ENCODE assay signal across 1 cellular context in the genomic region with DNA sequence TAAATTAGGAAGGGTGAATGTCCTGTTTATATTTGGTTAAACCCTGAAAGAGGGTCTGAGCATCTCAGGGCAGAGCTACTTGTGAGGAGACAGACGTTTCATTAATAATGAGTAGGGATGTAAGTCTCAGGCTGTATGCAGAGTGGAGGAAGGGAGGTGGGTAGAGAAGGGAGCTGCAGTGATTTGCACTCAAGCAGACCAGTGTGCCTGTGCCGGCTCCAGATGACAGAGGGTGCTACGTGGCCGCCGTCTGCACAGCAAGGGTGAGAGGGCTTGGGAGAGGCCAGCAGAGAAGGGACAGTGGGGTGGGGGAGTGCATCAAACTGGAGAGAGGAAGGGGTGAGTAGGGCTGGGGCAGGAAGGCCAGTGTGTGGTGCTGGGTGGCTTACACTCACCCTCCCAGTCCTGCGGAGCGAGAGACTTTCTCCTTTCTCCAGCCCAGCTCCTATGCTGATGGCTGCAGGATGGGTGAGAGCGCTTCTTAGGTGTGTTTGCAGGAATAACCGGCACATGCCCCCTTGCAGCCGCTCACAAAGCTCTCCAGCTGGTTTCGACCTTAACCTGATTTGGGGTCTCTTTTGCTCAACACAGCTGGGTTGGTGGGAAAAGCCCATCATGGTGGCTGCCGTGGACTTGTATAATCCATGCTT.
TF ChIP-seq lines count a peak whose summit lies in the region.

No MANE protein-coding gene starts in this region.

TF ChIP-seq in GM23338, 12 proteins besides CTCF, POLR2A, EP300 and RAD21 (continued from another document):
- TF ChIP-seq, protein P1, sequence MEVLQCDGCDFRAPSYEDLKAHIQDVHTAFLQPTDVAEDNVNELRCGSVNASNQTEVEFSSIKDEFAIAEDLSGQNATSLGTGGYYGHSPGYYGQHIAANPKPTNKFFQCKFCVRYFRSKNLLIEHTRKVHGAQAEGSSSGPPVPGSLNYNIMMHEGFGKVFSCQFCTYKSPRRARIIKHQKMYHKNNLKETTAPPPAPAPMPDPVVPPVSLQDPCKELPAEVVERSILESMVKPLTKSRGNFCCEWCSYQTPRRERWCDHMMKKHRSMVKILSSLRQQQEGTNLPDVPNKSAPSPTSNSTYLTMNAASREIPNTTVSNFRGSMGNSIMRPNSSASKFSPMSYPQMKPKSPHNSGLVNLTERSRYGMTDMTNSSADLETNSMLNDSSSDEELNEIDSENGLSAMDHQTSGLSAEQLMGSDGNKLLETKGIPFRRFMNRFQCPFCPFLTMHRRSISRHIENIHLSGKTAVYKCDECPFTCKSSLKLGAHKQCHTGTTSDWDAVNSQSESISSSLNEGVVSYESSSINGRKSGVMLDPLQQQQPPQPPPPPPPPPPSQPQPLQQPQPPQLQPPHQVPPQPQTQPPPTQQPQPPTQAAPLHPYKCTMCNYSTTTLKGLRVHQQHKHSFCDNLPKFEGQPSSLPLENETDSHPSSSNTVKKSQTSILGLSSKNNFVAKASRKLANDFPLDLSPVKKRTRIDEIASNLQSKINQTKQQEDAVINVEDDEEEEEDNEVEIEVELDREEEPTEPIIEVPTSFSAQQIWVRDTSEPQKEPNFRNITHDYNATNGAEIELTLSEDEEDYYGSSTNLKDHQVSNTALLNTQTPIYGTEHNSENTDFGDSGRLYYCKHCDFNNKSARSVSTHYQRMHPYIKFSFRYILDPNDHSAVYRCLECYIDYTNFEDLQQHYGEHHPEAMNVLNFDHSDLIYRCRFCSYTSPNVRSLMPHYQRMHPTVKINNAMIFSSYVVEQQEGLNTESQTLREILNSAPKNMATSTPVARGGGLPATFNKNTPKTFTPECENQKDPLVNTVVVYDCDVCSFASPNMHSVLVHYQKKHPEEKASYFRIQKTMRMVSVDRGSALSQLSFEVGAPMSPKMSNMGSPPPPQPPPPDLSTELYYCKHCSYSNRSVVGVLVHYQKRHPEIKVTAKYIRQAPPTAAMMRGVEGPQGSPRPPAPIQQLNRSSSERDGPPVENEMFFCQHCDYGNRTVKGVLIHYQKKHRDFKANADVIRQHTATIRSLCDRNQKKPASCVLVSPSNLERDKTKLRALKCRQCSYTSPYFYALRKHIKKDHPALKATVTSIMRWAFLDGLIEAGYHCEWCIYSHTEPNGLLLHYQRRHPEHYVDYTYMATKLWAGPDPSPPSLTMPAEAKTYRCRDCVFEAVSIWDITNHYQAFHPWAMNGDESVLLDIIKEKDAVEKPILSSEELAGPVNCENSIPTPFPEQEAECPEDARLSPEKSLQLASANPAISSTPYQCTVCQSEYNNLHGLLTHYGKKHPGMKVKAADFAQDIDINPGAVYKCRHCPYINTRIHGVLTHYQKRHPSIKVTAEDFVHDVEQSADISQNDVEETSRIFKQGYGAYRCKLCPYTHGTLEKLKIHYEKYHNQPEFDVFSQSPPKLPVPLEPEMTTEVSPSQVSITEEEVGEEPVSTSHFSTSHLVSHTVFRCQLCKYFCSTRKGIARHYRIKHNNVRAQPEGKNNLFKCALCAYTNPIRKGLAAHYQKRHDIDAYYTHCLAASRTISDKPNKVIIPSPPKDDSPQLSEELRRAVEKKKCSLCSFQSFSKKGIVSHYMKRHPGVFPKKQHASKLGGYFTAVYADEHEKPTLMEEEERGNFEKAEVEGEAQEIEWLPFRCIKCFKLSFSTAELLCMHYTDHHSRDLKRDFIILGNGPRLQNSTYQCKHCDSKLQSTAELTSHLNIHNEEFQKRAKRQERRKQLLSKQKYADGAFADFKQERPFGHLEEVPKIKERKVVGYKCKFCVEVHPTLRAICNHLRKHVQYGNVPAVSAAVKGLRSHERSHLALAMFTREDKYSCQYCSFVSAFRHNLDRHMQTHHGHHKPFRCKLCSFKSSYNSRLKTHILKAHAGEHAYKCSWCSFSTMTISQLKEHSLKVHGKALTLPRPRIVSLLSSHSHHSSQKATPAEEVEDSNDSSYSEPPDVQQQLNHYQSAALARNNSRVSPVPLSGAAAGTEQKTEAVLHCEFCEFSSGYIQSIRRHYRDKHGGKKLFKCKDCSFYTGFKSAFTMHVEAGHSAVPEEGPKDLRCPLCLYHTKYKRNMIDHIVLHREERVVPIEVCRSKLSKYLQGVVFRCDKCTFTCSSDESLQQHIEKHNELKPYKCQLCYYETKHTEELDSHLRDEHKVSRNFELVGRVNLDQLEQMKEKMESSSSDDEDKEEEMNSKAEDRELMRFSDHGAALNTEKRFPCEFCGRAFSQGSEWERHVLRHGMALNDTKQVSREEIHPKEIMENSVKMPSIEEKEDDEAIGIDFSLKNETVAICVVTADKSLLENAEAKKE (CRISPR knock-in tag; IDR thresholded peaks at IDR 0.05), result no peak
- no peak for TF ChIP-seq EZH2phosphoT487 (IDR thresholded peaks at IDR 0.05; ENCODE audit: unreplicated experiment)
- TF ChIP-seq ZNF114 (CRISPR knock-in tag; IDR thresholded peaks at IDR 0.05), result no peak
- no peak for TF ChIP-seq CREB1 (CRISPR knock-in tag; IDR thresholded peaks at IDR 0.05; ENCODE audit: low read depth)
- TF ChIP-seq, protein P2, sequence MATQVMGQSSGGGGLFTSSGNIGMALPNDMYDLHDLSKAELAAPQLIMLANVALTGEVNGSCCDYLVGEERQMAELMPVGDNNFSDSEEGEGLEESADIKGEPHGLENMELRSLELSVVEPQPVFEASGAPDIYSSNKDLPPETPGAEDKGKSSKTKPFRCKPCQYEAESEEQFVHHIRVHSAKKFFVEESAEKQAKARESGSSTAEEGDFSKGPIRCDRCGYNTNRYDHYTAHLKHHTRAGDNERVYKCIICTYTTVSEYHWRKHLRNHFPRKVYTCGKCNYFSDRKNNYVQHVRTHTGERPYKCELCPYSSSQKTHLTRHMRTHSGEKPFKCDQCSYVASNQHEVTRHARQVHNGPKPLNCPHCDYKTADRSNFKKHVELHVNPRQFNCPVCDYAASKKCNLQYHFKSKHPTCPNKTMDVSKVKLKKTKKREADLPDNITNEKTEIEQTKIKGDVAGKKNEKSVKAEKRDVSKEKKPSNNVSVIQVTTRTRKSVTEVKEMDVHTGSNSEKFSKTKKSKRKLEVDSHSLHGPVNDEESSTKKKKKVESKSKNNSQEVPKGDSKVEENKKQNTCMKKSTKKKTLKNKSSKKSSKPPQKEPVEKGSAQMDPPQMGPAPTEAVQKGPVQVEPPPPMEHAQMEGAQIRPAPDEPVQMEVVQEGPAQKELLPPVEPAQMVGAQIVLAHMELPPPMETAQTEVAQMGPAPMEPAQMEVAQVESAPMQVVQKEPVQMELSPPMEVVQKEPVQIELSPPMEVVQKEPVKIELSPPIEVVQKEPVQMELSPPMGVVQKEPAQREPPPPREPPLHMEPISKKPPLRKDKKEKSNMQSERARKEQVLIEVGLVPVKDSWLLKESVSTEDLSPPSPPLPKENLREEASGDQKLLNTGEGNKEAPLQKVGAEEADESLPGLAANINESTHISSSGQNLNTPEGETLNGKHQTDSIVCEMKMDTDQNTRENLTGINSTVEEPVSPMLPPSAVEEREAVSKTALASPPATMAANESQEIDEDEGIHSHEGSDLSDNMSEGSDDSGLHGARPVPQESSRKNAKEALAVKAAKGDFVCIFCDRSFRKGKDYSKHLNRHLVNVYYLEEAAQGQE (IDR thresholded peaks at IDR 0.05; ENCODE audit: unreplicated experiment), result no peak
- no peak for TF ChIP-seq EZH2 (IDR thresholded peaks at IDR 0.05; ENCODE audit: low read depth, unreplicated experiment)
- no peak for TF ChIP-seq ZNF331 (CRISPR knock-in tag; IDR thresholded peaks at IDR 0.05; ENCODE audit: low read depth)
- no peak for TF ChIP-seq POLR2AphosphoS5 (IDR thresholded peaks at IDR 0.05; ENCODE audit: low read depth)
- TF ChIP-seq STAT1 (IDR thresholded peaks at IDR 0.05; ENCODE audit: unreplicated experiment), result no peak
- no peak for TF ChIP-seq NANOG (IDR thresholded peaks at IDR 0.05; ENCODE audit: borderline replicate concordance)
- TF ChIP-seq JUNB (IDR thresholded peaks at IDR 0.05; ENCODE audit: unreplicated experiment), result no peak
TF ChIP-seq in GM23338: peak in this region for 0.
